10 cellular contexts compared by ENCODE assay signal in genomic region chr21:25568230-25568629, GRCh38. TPM values are rescaled to one million over a fixed set of nuclear protein-coding genes. Genes with fewer than 3 reads are reported as not detected.
DNase-seq lines count a peak whose midpoint lies in the region; ATAC-seq and TF ChIP-seq lines count a peak whose summit lies in the region.
"Had no signal": no experiment of that assay in that cellular context is flagged by ENCODE, and none has a peak within 500 bp of the region (broad histone marks: within the 10 kb centered on the region; RNA-seq: fewer than 3 reads in every experiment).

No MANE protein-coding gene starts in this region.

- H3K9me3 ChIP-seq in BLaER1, result no peaks in the 10 kb centered on the region
- no peaks in the 10 kb centered on the region for H3K9me3 ChIP-seq in MG63
- H3K9me3 ChIP-seq in mucosa of descending colon, result no peaks in the 10 kb centered on the region
- no peaks in the 10 kb centered on the region for H3K9me3 ChIP-seq in PC-9 (ENCODE audit: insufficient read depth, low read depth)
- no peaks in the 10 kb centered on the region for H3K9me3 ChIP-seq in trophoblast cell (ENCODE audit: insufficient read depth, low read depth, low read length)

- no peak overlapping the region for H2BK5ac ChIP-seq in trophoblast cell (ENCODE audit: low read depth, low read length, poor library complexity)

- H3F3A ChIP-seq in PC-9 (ENCODE audit: insufficient read depth, low read depth), result no peaks in the 10 kb centered on the region

- no peak overlapping the region for H3K18ac ChIP-seq in trophoblast cell (ENCODE audit: low read length)

- H3K9me2 ChIP-seq in PC-9 (ENCODE audit: insufficient read depth), result no peaks in the 10 kb centered on the region

- H3K4me2 ChIP-seq in BLaER1 (peak overlapping the region; percentile 5; the same call in 1 of the 2 replicates), PC-9 (no peak overlapping the region), trophoblast cell (ENCODE audit: low read length) (no peak overlapping the region)

- no peak overlapping the region for H3K23ac ChIP-seq in trophoblast cell (ENCODE audit: low read length)

- H3K27ac ChIP-seq in BLaER1 (peak overlapping the region; percentile 1; the same call in 1 of the 2 replicates), PC-9 (no peak overlapping the region), trophoblast cell (ENCODE audit: low read depth, low read length) (no peak overlapping the region)

- H4K91ac ChIP-seq in trophoblast cell (ENCODE audit: low read depth, low read length), result no peak overlapping the region

- no peak for TF ChIP-seq CTCF in mucosa of descending colon (IDR thresholded peaks at IDR 0.05)
- no peak for TF ChIP-seq CTCF in PC-9 (conservative IDR thresholded peaks at IDR 0.05)

- POLR2A ChIA-PET in PC-9 (lab: Charles Lee; ENCODE audit: unreplicated experiment), result no interaction called here

- WGBS in trophoblast cell (ENCODE audit: extremely low coverage, insufficient coverage, insufficient read length), result no CpG with 5 or more reads among the region's 5 CpGs

- H4K20me1 ChIP-seq in BLaER1, result no peaks in the 10 kb centered on the region
- no peaks in the 10 kb centered on the region for H4K20me1 ChIP-seq in PC-9 (ENCODE audit: insufficient read depth)

- H3K4me1 ChIP-seq in BLaER1 (peaks cover 59% of the 10 kb centered on the region), mucosa of descending colon (ENCODE audit: low read depth) (no peaks in the 10 kb centered on the region), PC-9 (replicated peaks; ENCODE audit: insufficient read depth) (no peaks in the 10 kb centered on the region), trophoblast cell (ENCODE audit: control insufficient read depth in 1 of 2, insufficient read depth in 2 of 2, low read length in 2 of 2) (no peaks in the 10 kb centered on the region)

- no peak overlapping the region for H4K8ac ChIP-seq in trophoblast cell (ENCODE audit: low read depth, low read length)

- no peak overlapping the region for H2AK5ac ChIP-seq in trophoblast cell (ENCODE audit: low read length)

- CTCF ChIA-PET in PC-9 (lab: Charles Lee), result no interaction called here

- BruUV-seq in PC-9 (replicated peaks; lab: Mats Ljungman, UMichigan), result no TSS peak

- H3K4me3 ChIP-seq in BLaER1 (no peak overlapping the region), MG63 (no peak overlapping the region), mucosa of descending colon (no peak overlapping the region), PC-9 (no peak overlapping the region), trophoblast cell (ENCODE audit: low read depth, low read length) (no peak overlapping the region)
- H3K4me3 ChIP-seq: skin epidermis had no signal

- ATAC-seq in mucosa of descending colon, result peak; percentile 53
- ATAC-seq: Panc1 had no signal

- intact Hi-C loops in mucosa of descending colon (cut with DNase I, micrococcal nuclease) (no loop called here), PC-9 (cut with micrococcal nuclease; ENCODE audit: unreplicated experiment) (no loop called here)

- no peaks in the 10 kb centered on the region for H3K27me3 ChIP-seq in BLaER1
- no peaks in the 10 kb centered on the region for H3K27me3 ChIP-seq in MG63
- no peaks in the 10 kb centered on the region for H3K27me3 ChIP-seq in PC-9 (ENCODE audit: insufficient read depth, low read depth)
- H3K27me3 ChIP-seq in trophoblast cell (ENCODE audit: insufficient read depth, low read length), result no peaks in the 10 kb centered on the region

- H2BK120ac ChIP-seq in trophoblast cell (ENCODE audit: insufficient read depth, low read length, poor library complexity), result no peak overlapping the region

- H3K9ac ChIP-seq in BLaER1, result no peak overlapping the region
- H3K9ac ChIP-seq in trophoblast cell (ENCODE audit: low read length), result no peak overlapping the region

- no peak overlapping the region for H4K12ac ChIP-seq in trophoblast cell (ENCODE audit: low read depth, low read length)

- H3K4ac ChIP-seq in trophoblast cell (ENCODE audit: low read depth, low read length), result no peak overlapping the region

- peak; percentile 48 for DNase-seq in MG63
- DNase-seq in cerebellum (ENCODE audit: low spot score), result peak; percentile 4
- peak in 2 of 3 donors; percentile 39 to 52 for DNase-seq in mucosa of descending colon
- DNase-seq in PC-9, result no peak
- no peak for DNase-seq in NCI-H345 (lab: John Stamatoyannopoulos, UW)
- no peak for DNase-seq in SKM-1 (lab: John Stamatoyannopoulos, UW; ENCODE audit: unreplicated experiment)
- no peak for DNase-seq in trophoblast cell

- H3K79me2 ChIP-seq in PC-9 (ENCODE audit: low read depth) (no peaks in the 10 kb centered on the region), trophoblast cell (ENCODE audit: control insufficient read depth, insufficient read depth, low read length, poor library complexity) (no peaks in the 10 kb centered on the region)

- no peak overlapping the region for H3K14ac ChIP-seq in trophoblast cell (ENCODE audit: low read length)

- no peak overlapping the region for H2BK12ac ChIP-seq in trophoblast cell (ENCODE audit: low read length)

- H2AFZ ChIP-seq in PC-9 (no peak overlapping the region), trophoblast cell (ENCODE audit: insufficient read depth, low read length, poor library complexity) (no peak overlapping the region)

- no peaks in the 10 kb centered on the region for H3K79me1 ChIP-seq in trophoblast cell (ENCODE audit: low read length)

- H3K36me3 ChIP-seq in BLaER1, result peaks cover 38% of the 10 kb centered on the region
- H3K36me3 ChIP-seq in MG63, result peaks cover 89% of the 10 kb centered on the region
- H3K36me3 ChIP-seq in mucosa of descending colon (ENCODE audit: low read depth), result no peaks in the 10 kb centered on the region
- no peaks in the 10 kb centered on the region for H3K36me3 ChIP-seq in PC-9 (ENCODE audit: low read depth)
- H3K36me3 ChIP-seq in trophoblast cell (ENCODE audit: control insufficient read depth in 1 of 2, insufficient read depth in 2 of 2, low read length in 2 of 2), result peaks cover 0 to 2% of the 10 kb centered on the region in 2 experiments

RNA-seq across cellular contexts. Expression of gene MRPL39, which starts 39.1 kb away (rescaled TPM):
- 43.0 and 49.9 TPM in 2 replicates for total RNA-seq in MG63 (2014; rRNA removed; shearing (Covaris generic); ENCODE audit: low replicate concordance)
- total RNA-seq in cerebellum, result 35.0 TPM
- total RNA-seq in mucosa of descending colon, result 10 to 100 TPM; 21.6 to 27.9 (median 22.1) TPM
- total RNA-seq in PC-9 (2021), result 15.5 and 21.2 TPM in 2 replicates
- polyA plus RNA-seq in trophoblast cell (2013), result 45.7 and 46.6 TPM in 2 replicates

Comparison
In these comparisons a context has a peak if more than half of its experiments do, and no peak if none do; other contexts are left out.
1. DNase-seq: peak in MG63 (single experiment), cerebellum (single experiment) and mucosa of descending colon (2 of 3); none in PC-9 (0 of 2), NCI-H345 (single experiment), SKM-1 (single experiment) and trophoblast cell (0 of 2).